Comparison of ENCODE assay signal across 8 cellular contexts in genomic region chr4:40316782-40317635, GRCh38. TPM values are rescaled to one million over a fixed set of nuclear protein-coding genes. Genes with fewer than 3 reads are reported as not detected.
A peak's percentile ranks its signal among the peaks of the same experiment; 100 is the strongest.
DNase-seq lines count a peak whose midpoint lies in the region; ATAC-seq, FAIRE-seq and TF ChIP-seq lines count a peak whose summit lies in the region.

No MANE protein-coding gene starts in this region.

- H3K9me3 ChIP-seq in body of pancreas: no peaks in the 10 kb centered on the region

- H3K27me3 Mint-ChIP-seq in immature natural killer cell (ENCODE audit: low read depth in 3 of 3): peaks cover 0 to 6% (median 4%) of the 10 kb centered on the region in 3 donors

- DNase-seq in RWPE1 (ENCODE audit: low spot score) (peak; percentile 73), body of pancreas (peak; percentile 64 to 79 (median 66)), immature natural killer cell (peak; percentile 58 to 73 (median 62)), NCI-H1092 treated with DMSO at 0.1 percent for 48 hours (lab: John Stamatoyannopoulos, UW) (no peak), DMS153 (lab: John Stamatoyannopoulos, UW) (no peak)
- DNase-seq in stimulated activated CD4-positive, alpha-beta T cell treated with anti-CD3 and anti-CD28 coated beads, Interleukin-12 subunit alpha, Interleukin-12 subunit beta, amount 100 ng/mL, for 24 hours (ENCODE audit: low read depth in 2 of 2): peak; percentile 24 to 50

- ATAC-seq in HG02571 (IDR thresholded peaks at IDR 0.05; ENCODE audit: unreplicated experiment) (peak; percentile 45), body of pancreas (peak; percentile 88)

- no peaks in the 10 kb centered on the region for H3K27me3 ChIP-seq in body of pancreas

- no peaks in the 10 kb centered on the region for H3K36me3 ChIP-seq in body of pancreas (replicated peaks in 1 of 2; ENCODE audit: insufficient read depth in 1 of 2, low read depth in 2 of 2)

- H3K4me3 Mint-ChIP-seq in immature natural killer cell: peak overlapping the region; percentile 1 to 80 (median 76)

- H3K9me3 Mint-ChIP-seq in immature natural killer cell: no peaks in the 10 kb centered on the region

- no peaks in the 10 kb centered on the region for H3K36me3 Mint-ChIP-seq in immature natural killer cell

- H3K27ac Mint-ChIP-seq in immature natural killer cell: peak overlapping the region; percentile 4 to 74 (median 38)

- CTCF ChIA-PET in RWPE1 (lab: Yijun Ruan, JAX): interaction anchor here (0.5 to 2.1 kb wide), 18 partner anchors 9 to 940 kb away, joined by 3 to 20 read pairs (median 3); partner anchors contain the start of gene N4BP2

- POLR2A ChIA-PET in RWPE1 (lab: Yijun Ruan, JAX; ENCODE audit: low non-redundant PET): interaction anchor here (0.9 to 1.6 kb wide), 3 partner anchors 258 to 261 kb away, joined by 3 to 14 read pairs (median 4); partner anchors contain the start of gene N4BP2

- TF ChIP-seq POLR2A in body of pancreas (IDR thresholded peaks at IDR 0.05): peak in 1 of 3 donors; percentile 27

- peaks cover 10 to 12% of the 10 kb centered on the region in 2 donors for H3K4me1 Mint-ChIP-seq in immature natural killer cell

- H3K27ac ChIP-seq in RWPE1 (peak overlapping the region; percentile 98), body of pancreas (peak overlapping the region; percentile 64 to 85 (median 73))

- H3K4me3 ChIP-seq in body of pancreas: no peak overlapping the region

- intact Hi-C loops in body of pancreas (cut with DNase I): no loop called here

- TF ChIP-seq CTCF in RWPE1 (conservative IDR thresholded peaks at IDR 0.05; ENCODE audit: low read depth): peak; percentile 80
- peak; percentile 74 to 91 (median 85) for TF ChIP-seq CTCF in body of pancreas (IDR thresholded peaks at IDR 0.05)

- H3K4me1 ChIP-seq in body of pancreas: peaks cover 15% of the 10 kb centered on the region

- 5% methylated on average over 19 of the region's 19 CpGs for WGBS in body of pancreas, 2 donors

- FAIRE-seq in G401.6 (lab: Jason Lieb, UNC): peak; percentile 93

RNA-seq across cellular contexts. Expression of gene CHRNA9, which starts 18.1 kb away (rescaled TPM):
- total RNA-seq in body of pancreas: not detected
- polyA plus RNA-seq in immature natural killer cell: not detected

Comparison
In these comparisons a context has a peak if more than half of its experiments do, and no peak if none do; other contexts are left out.
1. DNase-seq: peak in RWPE1 (single experiment), body of pancreas (4 of 4), immature natural killer cell (3 of 3) and stimulated activated CD4-positive, alpha-beta T cell treated with anti-CD3 and anti-CD28 coated beads, Interleukin-12 subunit alpha, Interleukin-12 subunit beta, amount 100 ng/mL, for 24 hours (2 of 2); none in NCI-H1092 treated with DMSO at 0.1 percent for 48 hours (single experiment) and DMS153 (single experiment).